Comparison of ENCODE assay signal across 8 cellular contexts in genomic region chr15:78811124-78811824, GRCh38. TPM values are rescaled to one million over a fixed set of nuclear protein-coding genes. Genes with fewer than 3 reads are reported as not detected.
DNase-seq lines count a peak whose midpoint lies in the region; ATAC-seq and TF ChIP-seq lines count a peak whose summit lies in the region.

TSS of gene ADAMTS7 (minus strand) at chr15:78811464. CDS start at chr15:78811220, 244 bp downstream.

- H3K27ac Mint-ChIP-seq in activated CD4-positive, alpha-beta T cell treated with anti-CD3 and anti-CD28 coated beads, Interleukin-2, amount 10 ng/mL, durations not matched to agents 24 days and 14 days = no peak within 1 kb of the TSS

- H3K4me3 Mint-ChIP-seq in activated CD4-positive, alpha-beta T cell treated with anti-CD3 and anti-CD28 coated beads, Interleukin-2, amount 10 ng/mL, durations not matched to agents 24 days and 14 days = peak within 1 kb of the TSS; percentile 86

- H3K27me3 ChIP-seq in left lung = peaks cover 0 to 55% of the 10 kb centered on the region in 2 donors

- H3K4me1 ChIP-seq in left lung = peaks cover 0 to 22% of the 10 kb centered on the region in 2 donors

- H3K27ac ChIP-seq in C4-2B = peak within 1 kb of the TSS; percentile 44
- peak within 1 kb of the TSS; percentile 9 to 76 for H3K27ac ChIP-seq in left lung

- TF ChIP-seq CTCF in C4-2B (conservative IDR thresholded peaks at IDR 0.05) (peak; percentile 70), LNCaP clone FGC (IDR thresholded peaks at IDR 0.05; ENCODE audit: control insufficient read depth, extremely low read depth, insufficient read depth) (peak; percentile 56), left lung (IDR thresholded peaks at IDR 0.05) (peak; percentile 38 to 53)

- DNase-seq in LNCaP clone FGC (ENCODE audit: low read depth) = no peak
- DNase-seq in activated CD4-positive, alpha-beta T cell treated with anti-CD3 and anti-CD28 coated beads, Interleukin-2, amount 10 ng/mL, durations not matched to agents 24 days and 14 days = peak; percentile 83
- peak; percentile 85 for DNase-seq in dermis blood vessel endothelial cell
- peak; percentile 66 to 91 for DNase-seq in left lung
- DNase-seq in stimulated activated CD4-positive, alpha-beta T cell treated with anti-CD3 and anti-CD28 coated beads, Interleukin-2, amount 100 ng/mL, for 4 hours (ENCODE audit: low read depth) = peak; percentile 14

- H3K4me1 Mint-ChIP-seq in activated CD4-positive, alpha-beta T cell treated with anti-CD3 and anti-CD28 coated beads, Interleukin-2, amount 10 ng/mL, durations not matched to agents 24 days and 14 days = peaks cover 11% of the 10 kb centered on the region

- H3K36me3 ChIP-seq in left lung = no peaks in the 10 kb centered on the region

- H3K4me3 ChIP-seq in LNCaP clone FGC (ENCODE audit: low read depth, low read length) (peak within 1 kb of the TSS; percentile 52), left lung (peak within 1 kb of the TSS; percentile 64 to 70)

- H3K36me3 Mint-ChIP-seq in activated CD4-positive, alpha-beta T cell treated with anti-CD3 and anti-CD28 coated beads, Interleukin-2, amount 10 ng/mL, durations not matched to agents 24 days and 14 days (ENCODE audit: low read depth) = peaks cover 4% of the 10 kb centered on the region

- peaks cover 50% of the 10 kb centered on the region for H3K27me3 Mint-ChIP-seq in activated CD4-positive, alpha-beta T cell treated with anti-CD3 and anti-CD28 coated beads, Interleukin-2, amount 10 ng/mL, durations not matched to agents 24 days and 14 days

- ATAC-seq in GM19455 (IDR thresholded peaks at IDR 0.05; ENCODE audit: unreplicated experiment) (peak; percentile 68), left lung (peak; percentile 94), GM21717 (IDR thresholded peaks at IDR 0.05; ENCODE audit: unreplicated experiment) (no peak)

- intact Hi-C loops in activated CD4-positive, alpha-beta T cell treated with anti-CD3 and anti-CD28 coated beads, Interleukin-2, amount 10 ng/mL, durations not matched to agents 24 days and 14 days (cut with micrococcal nuclease) = no loop called here
- intact Hi-C loops in left lung (cut with DNase I) = no loop called here

- no peaks in the 10 kb centered on the region for H3K9me3 ChIP-seq in left lung

- H3K9me3 Mint-ChIP-seq in activated CD4-positive, alpha-beta T cell treated with anti-CD3 and anti-CD28 coated beads, Interleukin-2, amount 10 ng/mL, durations not matched to agents 24 days and 14 days = peaks cover 12% of the 10 kb centered on the region

RNA-seq across cellular contexts. Expression of gene ADAMTS7, which starts in this region (rescaled TPM):
- 1.3 TPM in 2 replicates for total RNA-seq in activated CD4-positive, alpha-beta T cell treated with anti-CD3 and anti-CD28 coated beads, Interleukin-2, amount 10 ng/mL, durations not matched to agents 24 days and 14 days
- total RNA-seq in dermis blood vessel endothelial cell (12.6 and 19.3 TPM in 2 replicates), left lung (1 to 10 TPM; 8.7 to 9.1 TPM)
